14 cellular contexts compared by ENCODE assay signal in the genomic region with DNA sequence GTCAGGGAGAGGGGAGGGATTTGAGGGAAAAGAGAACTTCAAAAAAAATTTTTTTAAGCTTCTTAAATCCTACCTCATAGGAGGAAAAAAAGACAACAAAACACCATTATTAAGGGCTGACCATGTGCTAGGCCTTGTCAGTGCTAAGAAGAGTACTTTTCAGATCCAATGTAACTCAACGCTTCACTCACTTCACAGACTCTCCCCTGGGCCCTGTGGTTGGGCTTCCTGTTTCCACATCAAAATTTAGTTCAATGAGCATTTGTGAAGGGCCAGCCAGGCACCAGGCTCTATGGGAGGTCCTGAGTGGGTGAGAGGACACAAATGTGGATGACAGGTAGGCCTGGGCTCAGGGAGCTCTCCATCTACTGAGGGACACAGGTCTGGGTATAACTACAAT.
DNase-seq lines count a peak whose midpoint lies in the region; ATAC-seq, FAIRE-seq and TF ChIP-seq lines count a peak whose summit lies in the region.
"Had no signal": no experiment of that assay in that cellular context is flagged by ENCODE, and none has a peak within 500 bp of the region (broad histone marks: within the 10 kb centered on the region; RNA-seq: fewer than 3 reads in every experiment).

No MANE protein-coding gene starts in this region.

- no peak for TF ChIP-seq CTCF in SU-DHL-6 (IDR thresholded peaks at IDR 0.05; ENCODE audit: insufficient read depth, low read length, poor library complexity, severe bottlenecking)
- TF ChIP-seq CTCF in mesothelial cell of epicardium (IDR thresholded peaks at IDR 0.05; ENCODE audit: unreplicated experiment), result no peak

- peak overlapping the region; percentile 36 for H3K4me2 ChIP-seq in SU-DHL-6 (ENCODE audit: low read depth, low read length, poor library complexity, severe bottlenecking)

- DNase-seq in sciatic nerve (ENCODE audit: low spot score) (peak; percentile 81), small intestine (no peak), SK-N-DZ (ENCODE audit: low spot score) (no peak), mesothelial cell of epicardium (ENCODE audit: low spot score in 2 of 2, unreplicated experiment in 2 of 2) (no peak)
- DNase-seq in activated CD4-positive, alpha-beta T cell treated with anti-CD3 and anti-CD28 coated beads, Interleukin-2, amount 10 ng/mL, durations not matched to agents 24 days and 14 days, result no peak
- DNase-seq: foreskin keratinocyte, NCI-H187, occipital lobe had no signal

- H3K27me3 Mint-ChIP-seq in activated CD4-positive, alpha-beta T cell treated with anti-CD3 and anti-CD28 coated beads, Interleukin-2, amount 10 ng/mL, durations not matched to agents 24 days and 14 days, result peaks cover 3% of the 10 kb centered on the region
- no peaks in the 10 kb centered on the region for H3K27me3 Mint-ChIP-seq in mesothelial cell of epicardium (ENCODE audit: low read depth)
- H3K27me3 Mint-ChIP-seq: central memory CD8-positive, alpha-beta T cell had no signal

- H3K4me1 ChIP-seq in small intestine (ENCODE audit: control insufficient read depth in 2 of 2, insufficient read depth in 1 of 2, low read depth in 1 of 2, low read length in 1 of 2), result no peaks in the 10 kb centered on the region
- H3K4me1 ChIP-seq: HAP-1 had no signal

- H3K36me3 ChIP-seq in SU-DHL-6 (ENCODE audit: low read length) (peaks cover 9% of the 10 kb centered on the region; the same call in 1 of the 2 replicates), small intestine (ENCODE audit: control insufficient read depth in 2 of 2, insufficient read depth in 2 of 2, low read length in 2 of 2) (no peaks in the 10 kb centered on the region)
- H3K36me3 ChIP-seq: HAP-1 had no signal

- H3K4me3 ChIP-seq in SU-DHL-6 (ENCODE audit: insufficient read depth, low read length, poor library complexity, severe bottlenecking), result peak overlapping the region; percentile 2
- H3K4me3 ChIP-seq in small intestine (ENCODE audit: low read depth in 1 of 2, low read length in 2 of 2), result no peak overlapping the region
- H3K4me3 ChIP-seq: HAP-1 had no signal

- H4K20me1 ChIP-seq in SU-DHL-6 (ENCODE audit: low read depth, low read length), result no peaks in the 10 kb centered on the region

- no peak overlapping the region for H3K4me3 Mint-ChIP-seq in activated CD4-positive, alpha-beta T cell treated with anti-CD3 and anti-CD28 coated beads, Interleukin-2, amount 10 ng/mL, durations not matched to agents 24 days and 14 days
- no peak overlapping the region for H3K4me3 Mint-ChIP-seq in mesothelial cell of epicardium
- H3K4me3 Mint-ChIP-seq: central memory CD8-positive, alpha-beta T cell had no signal

- H3K9me3 ChIP-seq in SU-DHL-6 (ENCODE audit: insufficient read depth, low read length) (no peaks in the 10 kb centered on the region), small intestine (ENCODE audit: control insufficient read depth, low read depth) (no peaks in the 10 kb centered on the region)
- H3K9me3 ChIP-seq: HAP-1 had no signal

- H3K27me3 ChIP-seq in SU-DHL-6 (ENCODE audit: low read length) (no peaks in the 10 kb centered on the region), small intestine (ENCODE audit: control insufficient read depth in 2 of 2, insufficient read depth in 2 of 2, low read length in 2 of 2) (no peaks in the 10 kb centered on the region)
- H3K27me3 ChIP-seq: foreskin keratinocyte had no signal

- H3K27ac ChIP-seq in SU-DHL-6 (ENCODE audit: low read depth, low read length), result peak overlapping the region; percentile 99
- H3K27ac ChIP-seq in small intestine (ENCODE audit: low read depth in 1 of 2, low read length in 1 of 2), result no peak overlapping the region
- H3K27ac ChIP-seq: foreskin keratinocyte had no signal

- peaks cover 4% of the 10 kb centered on the region for H3K9me3 Mint-ChIP-seq in activated CD4-positive, alpha-beta T cell treated with anti-CD3 and anti-CD28 coated beads, Interleukin-2, amount 10 ng/mL, durations not matched to agents 24 days and 14 days
- H3K9me3 Mint-ChIP-seq in mesothelial cell of epicardium, result no peaks in the 10 kb centered on the region
- H3K9me3 Mint-ChIP-seq: central memory CD8-positive, alpha-beta T cell had no signal

- 81 to 92% (median 86%) methylated on average over 1 of the region's 1 CpG for WGBS in small intestine, 3 donors

- H3K79me2 ChIP-seq in SU-DHL-6 (ENCODE audit: insufficient read depth, low read length), result peaks cover 4% of the 10 kb centered on the region; the same call in 1 of the 2 replicates

- H2AFZ ChIP-seq in SU-DHL-6 (ENCODE audit: low read depth, low read length, severe bottlenecking), result peak overlapping the region; percentile 3

- H3K36me3 Mint-ChIP-seq in activated CD4-positive, alpha-beta T cell treated with anti-CD3 and anti-CD28 coated beads, Interleukin-2, amount 10 ng/mL, durations not matched to agents 24 days and 14 days (ENCODE audit: low read depth), result no peaks in the 10 kb centered on the region
- H3K36me3 Mint-ChIP-seq in mesothelial cell of epicardium, result no peaks in the 10 kb centered on the region

- H3K27ac Mint-ChIP-seq in activated CD4-positive, alpha-beta T cell treated with anti-CD3 and anti-CD28 coated beads, Interleukin-2, amount 10 ng/mL, durations not matched to agents 24 days and 14 days, result no peak overlapping the region
- H3K27ac Mint-ChIP-seq in mesothelial cell of epicardium, result no peak overlapping the region

- peaks cover 28% of the 10 kb centered on the region for H3K4me1 Mint-ChIP-seq in activated CD4-positive, alpha-beta T cell treated with anti-CD3 and anti-CD28 coated beads, Interleukin-2, amount 10 ng/mL, durations not matched to agents 24 days and 14 days
- peaks cover 9% of the 10 kb centered on the region for H3K4me1 Mint-ChIP-seq in mesothelial cell of epicardium

- no peaks in the 10 kb centered on the region for H3K9me2 ChIP-seq in SU-DHL-6 (replicated peaks; ENCODE audit: insufficient read depth, low read length)

- intact Hi-C loops in sciatic nerve (cut with DNase I), result no loop called here
- intact Hi-C loops in activated CD4-positive, alpha-beta T cell treated with anti-CD3 and anti-CD28 coated beads, Interleukin-2, amount 10 ng/mL, durations not matched to agents 24 days and 14 days (cut with micrococcal nuclease), result loop anchor here (10.0 kb wide), 1 partner anchor 442 kb away; no protein-coding TSS in a partner anchor

- ATAC-seq in GM18907 (IDR thresholded peaks at IDR 0.05; ENCODE audit: unreplicated experiment) (peak; percentile 34), HG03175 (IDR thresholded peaks at IDR 0.05; ENCODE audit: unreplicated experiment) (peak; percentile 41), sciatic nerve (peak; percentile 94)
- ATAC-seq: foreskin keratinocyte had no signal

- peaks cover 76% of the 10 kb centered on the region for H3F3A ChIP-seq in SU-DHL-6 (ENCODE audit: insufficient read depth)

- H3K9ac ChIP-seq in SU-DHL-6 (ENCODE audit: low read length), result peak overlapping the region; percentile 34

- FAIRE-seq in small intestine (lab: Jason Lieb, UNC), result no peak
- FAIRE-seq: D721Med had no signal

Comparison
In these comparisons a context has a peak if more than half of its experiments do, and no peak if none do; other contexts are left out.
1. ATAC-seq: peak in every context shown above with its lines; median percentile 94 in sciatic nerve; 41 in HG03175; 34 in GM18907.